ENCODE assay signal across 5 cellular contexts in genomic region chr12:7905600-7906125, GRCh38. TPM values are rescaled to one million over a fixed set of nuclear protein-coding genes. Genes with fewer than 3 reads are reported as not detected.
"Had no signal": no experiment of that assay in that cellular context is flagged by ENCODE, and none has a peak within 500 bp of the region (broad histone marks: within the 10 kb centered on the region; RNA-seq: fewer than 3 reads in every experiment).

No MANE protein-coding gene starts in this region.

RNA-seq across cellular contexts. Expression of gene SLC2A14, which starts 32.9 kb away (rescaled TPM):
- total RNA-seq: glomerular endothelial cell, kidney, occipital lobe, pulmonary artery endothelial cell had no signal
- polyA plus RNA-seq: liver had no signal
